ENCODE assay signal across 1 cellular context in the genomic region with DNA sequence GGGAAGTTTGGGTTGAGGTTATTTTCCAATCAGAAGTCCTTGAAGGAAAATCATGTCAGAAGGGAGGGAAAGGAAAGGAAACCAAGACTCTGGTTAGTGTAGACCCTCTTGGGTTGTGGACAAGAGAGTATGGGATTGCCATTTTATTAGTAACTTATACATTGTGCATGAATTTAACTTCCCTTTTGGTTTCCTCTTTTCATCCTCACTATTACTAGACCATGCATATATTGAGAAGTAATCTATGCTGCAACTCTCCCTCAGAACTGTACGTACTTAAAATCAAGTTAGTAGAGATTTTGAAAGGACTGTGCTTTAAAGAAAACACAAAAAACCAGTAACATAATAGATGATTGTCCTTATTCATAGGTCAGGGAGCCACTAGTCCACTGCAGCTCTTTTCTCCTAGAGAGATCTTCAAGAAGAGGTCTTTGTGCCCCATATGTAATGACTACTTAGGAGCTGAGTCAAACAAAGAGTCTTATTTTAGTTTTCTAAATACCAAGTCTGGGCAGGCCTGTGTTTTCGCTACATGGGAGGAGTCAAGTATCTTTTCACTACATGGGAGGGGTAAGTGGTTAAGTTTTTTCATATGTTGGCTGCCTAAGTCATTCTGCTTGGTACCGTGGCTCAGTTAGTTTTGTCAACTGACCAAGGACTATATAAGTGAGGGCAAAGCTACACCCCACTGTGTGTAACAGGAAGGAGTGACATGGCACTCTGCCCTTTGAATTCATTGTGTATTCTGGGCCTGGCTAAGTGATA.
TF ChIP-seq lines count a peak whose summit lies in the region.

No MANE protein-coding gene starts in this region.

TF ChIP-seq in GM12878, 131 proteins besides CTCF, POLR2A, EP300 and RAD21 (continued from another document):
- TF ChIP-seq, protein P1, sequence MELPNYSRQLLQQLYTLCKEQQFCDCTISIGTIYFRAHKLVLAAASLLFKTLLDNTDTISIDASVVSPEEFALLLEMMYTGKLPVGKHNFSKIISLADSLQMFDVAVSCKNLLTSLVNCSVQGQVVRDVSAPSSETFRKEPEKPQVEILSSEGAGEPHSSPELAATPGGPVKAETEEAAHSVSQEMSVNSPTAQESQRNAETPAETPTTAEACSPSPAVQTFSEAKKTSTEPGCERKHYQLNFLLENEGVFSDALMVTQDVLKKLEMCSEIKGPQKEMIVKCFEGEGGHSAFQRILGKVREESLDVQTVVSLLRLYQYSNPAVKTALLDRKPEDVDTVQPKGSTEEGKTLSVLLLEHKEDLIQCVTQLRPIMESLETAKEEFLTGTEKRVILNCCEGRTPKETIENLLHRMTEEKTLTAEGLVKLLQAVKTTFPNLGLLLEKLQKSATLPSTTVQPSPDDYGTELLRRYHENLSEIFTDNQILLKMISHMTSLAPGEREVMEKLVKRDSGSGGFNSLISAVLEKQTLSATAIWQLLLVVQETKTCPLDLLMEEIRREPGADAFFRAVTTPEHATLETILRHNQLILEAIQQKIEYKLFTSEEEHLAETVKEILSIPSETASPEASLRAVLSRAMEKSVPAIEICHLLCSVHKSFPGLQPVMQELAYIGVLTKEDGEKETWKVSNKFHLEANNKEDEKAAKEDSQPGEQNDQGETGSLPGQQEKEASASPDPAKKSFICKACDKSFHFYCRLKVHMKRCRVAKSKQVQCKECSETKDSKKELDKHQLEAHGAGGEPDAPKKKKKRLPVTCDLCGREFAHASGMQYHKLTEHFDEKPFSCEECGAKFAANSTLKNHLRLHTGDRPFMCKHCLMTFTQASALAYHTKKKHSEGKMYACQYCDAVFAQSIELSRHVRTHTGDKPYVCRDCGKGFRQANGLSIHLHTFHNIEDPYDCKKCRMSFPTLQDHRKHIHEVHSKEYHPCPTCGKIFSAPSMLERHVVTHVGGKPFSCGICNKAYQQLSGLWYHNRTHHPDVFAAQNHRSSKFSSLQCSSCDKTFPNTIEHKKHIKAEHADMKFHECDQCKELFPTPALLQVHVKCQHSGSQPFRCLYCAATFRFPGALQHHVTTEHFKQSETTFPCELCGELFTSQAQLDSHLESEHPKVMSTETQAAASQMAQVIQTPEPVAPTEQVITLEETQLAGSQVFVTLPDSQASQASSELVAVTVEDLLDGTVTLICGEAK (IDR thresholded peaks at IDR 0.05; ENCODE audit: borderline replicate concordance) = 0 out of 2 replicates have a peak, but pooled peaks have one; percentile 9
